ENCODE assay signal across 1 cellular context in the genomic region with DNA sequence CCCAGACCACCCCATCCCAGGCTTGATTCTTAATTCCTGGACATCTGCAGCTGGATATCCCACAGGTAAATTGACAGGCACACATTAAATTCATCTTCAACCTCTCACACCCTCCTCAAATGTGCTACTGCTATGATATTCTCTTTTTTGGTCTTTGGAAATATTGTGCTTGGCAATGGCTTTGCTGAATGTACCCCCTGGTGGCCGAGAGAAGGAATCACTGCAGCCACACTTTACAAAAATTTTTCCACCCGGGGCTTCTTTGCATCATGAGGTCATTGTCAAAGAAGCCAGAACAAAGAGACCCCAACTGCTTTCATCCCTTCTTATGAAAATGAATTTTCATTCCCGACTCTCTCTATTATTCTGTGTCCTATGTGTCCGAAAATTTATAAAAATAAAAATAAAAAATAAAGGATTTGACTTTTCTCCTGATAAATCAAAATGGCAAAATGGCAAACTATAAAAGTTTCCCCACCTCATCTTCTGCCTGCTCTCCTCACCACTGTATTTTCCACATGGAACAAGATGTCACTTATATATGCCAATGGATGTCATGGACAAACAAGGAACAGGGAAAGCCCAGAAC.
TF ChIP-seq lines count a peak whose summit lies in the region.

No MANE protein-coding gene starts in this region.

TF ChIP-seq in HepG2, 621 proteins besides CTCF, POLR2A, EP300 and RAD21 (continued from another document):
- no peak for TF ChIP-seq REPIN1 (CRISPR knock-in tag; IDR thresholded peaks at IDR 0.05; ENCODE audit: borderline replicate concordance, low read depth)
- TF ChIP-seq, protein P1, sequence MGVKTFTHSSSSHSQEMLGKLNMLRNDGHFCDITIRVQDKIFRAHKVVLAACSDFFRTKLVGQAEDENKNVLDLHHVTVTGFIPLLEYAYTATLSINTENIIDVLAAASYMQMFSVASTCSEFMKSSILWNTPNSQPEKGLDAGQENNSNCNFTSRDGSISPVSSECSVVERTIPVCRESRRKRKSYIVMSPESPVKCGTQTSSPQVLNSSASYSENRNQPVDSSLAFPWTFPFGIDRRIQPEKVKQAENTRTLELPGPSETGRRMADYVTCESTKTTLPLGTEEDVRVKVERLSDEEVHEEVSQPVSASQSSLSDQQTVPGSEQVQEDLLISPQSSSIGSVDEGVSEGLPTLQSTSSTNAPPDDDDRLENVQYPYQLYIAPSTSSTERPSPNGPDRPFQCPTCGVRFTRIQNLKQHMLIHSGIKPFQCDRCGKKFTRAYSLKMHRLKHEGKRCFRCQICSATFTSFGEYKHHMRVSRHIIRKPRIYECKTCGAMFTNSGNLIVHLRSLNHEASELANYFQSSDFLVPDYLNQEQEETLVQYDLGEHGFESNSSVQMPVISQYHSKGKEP (CRISPR knock-in tag; IDR thresholded peaks at IDR 0.05): no peak
